ENCODE assay signal across 9 cellular contexts in genomic region chr6:52020961-52021570, GRCh38.
DNase-seq lines count a peak whose midpoint lies in the region; ATAC-seq and TF ChIP-seq lines count a peak whose summit lies in the region.
"Had no signal": no experiment of that assay in that cellular context is flagged by ENCODE, and none has a peak within 500 bp of the region (broad histone marks: within the 10 kb centered on the region; RNA-seq: fewer than 3 reads in every experiment).

No MANE protein-coding gene starts in this region.

- H3K9me3 ChIP-seq in A673 (ENCODE audit: low read depth, low read length, poor library complexity, severe bottlenecking): no peaks in the 10 kb centered on the region
- no peaks in the 10 kb centered on the region for H3K9me3 ChIP-seq in osteoblast (ENCODE audit: low read depth, low read length)
- H3K9me3 ChIP-seq: HAP-1 had no signal

- DNase-seq in A673 (ENCODE audit: low spot score) (peak; percentile 55), GM10266 (ENCODE audit: extremely low spot score) (no peak), NCI-H526 treated with DMSO at 0.1 percent for 48 hours (lab: John Stamatoyannopoulos, UW) (peak; percentile 11), dedifferentiated amniotic fluid mesenchymal stem cell (ENCODE audit: extremely low spot score) (peak; percentile 44), osteoblast (ENCODE audit: insufficient read length, low spot score, missing footprints) (peak; percentile 32)

- TF ChIP-seq CTCF in A673 (conservative IDR thresholded peaks at IDR 0.05; ENCODE audit: low read depth, low read length) (peak; percentile 80), GM10266 (IDR thresholded peaks at IDR 0.05; ENCODE audit: control insufficient read depth, insufficient read depth, low read depth, missing control alignments) (peak; percentile 66), osteoblast (IDR thresholded peaks at IDR 0.05; ENCODE audit: extremely low read depth, low read depth, low read length) (peak; percentile 68)

- no peak overlapping the region for H3K27ac ChIP-seq in A673 (ENCODE audit: low read depth, low read length, poor library complexity, severe bottlenecking)
- no peak overlapping the region for H3K27ac ChIP-seq in osteoblast (ENCODE audit: low read depth, low read length)

- H3K79me2 ChIP-seq in osteoblast (ENCODE audit: insufficient read depth, low read length): no peaks in the 10 kb centered on the region

- no peak overlapping the region for H3K4me2 ChIP-seq in osteoblast (ENCODE audit: insufficient read depth, low read length)

- ATAC-seq in HG03108 (IDR thresholded peaks at IDR 0.05; ENCODE audit: unreplicated experiment): no peak
- ATAC-seq in HG02610 (IDR thresholded peaks at IDR 0.05; ENCODE audit: unreplicated experiment): no peak
- no peak for ATAC-seq in HG03039 (IDR thresholded peaks at IDR 0.05; ENCODE audit: unreplicated experiment)

- intact Hi-C loops in A673 (cut with micrococcal nuclease; ENCODE audit: unreplicated experiment): loop anchor here (2.0 to 5.0 kb wide), 3 partner anchors 166 to 1204 kb away; partner anchors contain the start of gene TFAP2B

- POLR2A ChIA-PET in A673 (lab: Charles Lee; ENCODE audit: low non-redundant PET): no interaction called here

- no peaks in the 10 kb centered on the region for H3K27me3 ChIP-seq in A673 (replicated peaks; ENCODE audit: insufficient read depth, low read depth, low read length, poor library complexity)
- no peaks in the 10 kb centered on the region for H3K27me3 ChIP-seq in osteoblast (ENCODE audit: insufficient read depth, low read length)

- no peaks in the 10 kb centered on the region for H4K20me1 ChIP-seq in osteoblast (ENCODE audit: insufficient read depth, low read length)

- H2AFZ ChIP-seq in osteoblast (ENCODE audit: low read length): no peak overlapping the region

- no peaks in the 10 kb centered on the region for H3K36me3 ChIP-seq in A673 (ENCODE audit: insufficient read depth, low read length, poor library complexity, severe bottlenecking)
- no peaks in the 10 kb centered on the region for H3K36me3 ChIP-seq in osteoblast (ENCODE audit: insufficient read depth, low read length)
- H3K36me3 ChIP-seq: HAP-1 had no signal

- CTCF ChIA-PET in A673 (lab: Charles Lee): interaction anchor here (0.9 kb wide), 1 partner anchor 28 kb away, joined by 3 read pairs; no protein-coding TSS in a partner anchor

- H3K4me3 ChIP-seq in A673 (ENCODE audit: low read depth, low read length, poor library complexity, severe bottlenecking) (no peak overlapping the region), osteoblast (ENCODE audit: insufficient read depth, low read length) (no peak overlapping the region)
- H3K4me3 ChIP-seq: HAP-1 had no signal

- no TSS peak for BruUV-seq in A673 (replicated peaks; lab: Mats Ljungman, UMichigan)

- H3K4me1 ChIP-seq in A673 (ENCODE audit: insufficient read depth, low read length, poor library complexity, severe bottlenecking) (no peaks in the 10 kb centered on the region), osteoblast (ENCODE audit: insufficient read depth, low read length) (no peaks in the 10 kb centered on the region)
